ENCODE assay signal across 1 cellular context in genomic region chr17:81928497-81929252, GRCh38.
TF ChIP-seq lines count a peak whose summit lies in the region.

No MANE protein-coding gene starts in this region.

TF ChIP-seq in endothelial cell of umbilical vein, 7 proteins besides CTCF, POLR2A, EP300 and RAD21 (continued from another document):
- TF ChIP-seq GATA2 (IDR thresholded peaks at IDR 0.05; ENCODE audit: insufficient read depth, insufficient read length, low read depth, low read length) = no peak
- TF ChIP-seq MAX (IDR thresholded peaks at IDR 0.05; ENCODE audit: insufficient read depth, insufficient read length) = no peak
- TF ChIP-seq EZH2 (IDR thresholded peaks at IDR 0.05; ENCODE audit: borderline replicate concordance, low read depth, low read length, severe bottlenecking) = no peak
- TF ChIP-seq JUN (IDR thresholded peaks at IDR 0.05; ENCODE audit: borderline replicate concordance, insufficient read depth, insufficient read length, low read depth) = no peak
- TF ChIP-seq MYC (IDR thresholded peaks at IDR 0.05; ENCODE audit: low read depth, low read length) = no peak
- no peak for TF ChIP-seq FOS (IDR thresholded peaks at IDR 0.05; ENCODE audit: borderline replicate concordance, insufficient read depth, low read length)
